ENCODE assay signal across 10 cellular contexts in the genomic region with DNA sequence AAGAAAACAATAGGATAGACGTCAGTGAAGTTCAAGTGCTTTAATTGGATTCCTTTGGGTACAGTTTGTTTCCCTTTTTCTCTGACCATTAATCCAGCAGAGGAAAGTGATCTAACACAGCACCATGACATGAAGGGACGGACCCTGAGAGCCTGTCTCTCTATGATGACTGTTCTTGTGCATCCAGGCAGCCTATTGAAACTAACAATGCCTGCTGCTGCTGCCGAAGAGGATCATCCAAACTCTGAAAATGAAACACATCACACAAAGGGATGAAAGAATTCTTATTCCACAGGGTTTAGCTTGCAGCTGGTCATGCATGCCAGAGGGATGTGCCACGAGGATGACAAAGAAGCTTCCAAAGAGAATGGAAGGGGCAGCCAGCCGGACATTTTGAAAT.
DNase-seq lines count a peak whose midpoint lies in the region; ATAC-seq and TF ChIP-seq lines count a peak whose summit lies in the region.
"Had no signal": no experiment of that assay in that cellular context is flagged by ENCODE, and none has a peak within 500 bp of the region (broad histone marks: within the 10 kb centered on the region; RNA-seq: fewer than 3 reads in every experiment).

No MANE protein-coding gene starts in this region.

- no peak for TF ChIP-seq CTCF in heart right ventricle (IDR thresholded peaks at IDR 0.05)
- TF ChIP-seq CTCF in foreskin keratinocyte (conservative IDR thresholded peaks at IDR 0.05) = no peak
- TF ChIP-seq CTCF in GM10266 (IDR thresholded peaks at IDR 0.05; ENCODE audit: control insufficient read depth, insufficient read depth, low read depth, missing control alignments) = no peak

- peak; percentile 90 for DNase-seq in Caki2 (ENCODE audit: low read depth)
- peak in 36 of 58 donors; percentile 4 to 82 (median 36) for DNase-seq in anterior cingulate cortex (lab: John Stamatoyannopoulos, UW)
- DNase-seq in heart right ventricle = no peak
- DNase-seq in renal cortical epithelial cell (ENCODE audit: low read depth) = peak; percentile 57
- no peak for DNase-seq in foreskin keratinocyte
- no peak for DNase-seq in NCI-H1105 (lab: John Stamatoyannopoulos, UW)
- no peak for DNase-seq in GM10266 (ENCODE audit: extremely low spot score)
- DNase-seq: NCI-H1092 had no signal

- in situ Hi-C loops in Caki2 (cut with HindIII; ENCODE audit: low pct_unique_long_range_greater_than_20kb, low sequenced_read_pairs) = no loop called here

- H3K4me1 ChIP-seq in heart right ventricle (peaks cover 2 to 71% (median 34%) of the 10 kb centered on the region in 9 donors), foreskin keratinocyte (peaks cover 6% of the 10 kb centered on the region)

- H3K9me3 ChIP-seq in heart right ventricle = peaks cover 0 to 12% (median 0%) of the 10 kb centered on the region in 11 donors

- peak; percentile 66 to 91 (median 80) for ATAC-seq in heart right ventricle
- ATAC-seq in foreskin keratinocyte = no peak
- no peak for ATAC-seq in HG02973 (IDR thresholded peaks at IDR 0.05; ENCODE audit: unreplicated experiment)
- ATAC-seq: activated naive CD4-positive, alpha-beta T cell treated with anti-CD3 and anti-CD28 coated beads, Interleukin-2, amount 50 U/mL, for 72 hours had no signal

- H3K27me3 ChIP-seq in heart right ventricle (no peaks in the 10 kb centered on the region), foreskin keratinocyte (no peaks in the 10 kb centered on the region)

- H3K27ac ChIP-seq in heart right ventricle (peak overlapping the region; percentile 30 to 75 (median 56)), foreskin keratinocyte (no peak overlapping the region)

- peaks cover 0 to 7% (median 0%) of the 10 kb centered on the region in 9 donors for H3K36me3 ChIP-seq in heart right ventricle

- peak overlapping the region in 1 of 10 donors; percentile 3 for H3K4me3 ChIP-seq in heart right ventricle

- intact Hi-C loops in heart right ventricle (cut with DNase I) = no loop called here

- WGBS in heart right ventricle, 2 donors = 53 to 66% methylated on average over 5 of the region's 5 CpGs

Comparison
In these comparisons a context has a peak if more than half of its experiments do, and no peak if none do; other contexts are left out.
1. DNase-seq: peak in Caki2 (single experiment), anterior cingulate cortex (36 of 58) and renal cortical epithelial cell (single experiment); none in heart right ventricle (0 of 2), foreskin keratinocyte (0 of 2), NCI-H1105 (single experiment) and GM10266 (single experiment).
2. ATAC-seq: peak in heart right ventricle (8 of 8); none in foreskin keratinocyte (single experiment) and HG02973 (single experiment).